ENCODE assay signal across 8 cellular contexts in genomic region chr11:10450451-10451398, GRCh38. TPM values are rescaled to one million over a fixed set of nuclear protein-coding genes. Genes with fewer than 3 reads are reported as not detected.
DNase-seq lines count a peak whose midpoint lies in the region; ATAC-seq, FAIRE-seq and TF ChIP-seq lines count a peak whose summit lies in the region.

No MANE protein-coding gene starts in this region.

- H3K4me3 ChIP-seq in pancreas = peak overlapping the region; percentile 41 to 71 (median 62)

- H3K27ac ChIP-seq in pancreas = peak overlapping the region; percentile 73 to 89 (median 86)

- peak; percentile 40 to 65 (median 53) for TF ChIP-seq CTCF in pancreas (IDR thresholded peaks at IDR 0.05)

- no peaks in the 10 kb centered on the region for H3K9me3 ChIP-seq in pancreas

- intact Hi-C loops in Right ventricle myocardium inferior (cut with DNase I) (no loop called here), cardiac septum (cut with DNase I) (no loop called here), head of caudate nucleus (cut with DNase I) (loop anchor here (10.0 kb wide), 1 partner anchor 74 kb away; no protein-coding TSS in a partner anchor), pancreas (cut with DNase I) (no loop called here)

- H3K36me3 ChIP-seq in pancreas = no peaks in the 10 kb centered on the region

- H3K27me3 ChIP-seq in pancreas = no peaks in the 10 kb centered on the region

- FAIRE-seq in pancreas (lab: Jason Lieb, UNC) = no peak

- peak; percentile 66 for ATAC-seq in Right ventricle myocardium inferior
- ATAC-seq in pancreas = peak; percentile 82 to 87 (median 84)
- no peak for ATAC-seq in HG02763 (IDR thresholded peaks at IDR 0.05; ENCODE audit: unreplicated experiment)

- no peaks in the 10 kb centered on the region for H3K4me1 ChIP-seq in pancreas

- DNase-seq in Right ventricle myocardium inferior (ENCODE audit: missing footprints) = peak; percentile 82
- DNase-seq in cardiac septum (ENCODE audit: low spot score) = no peak
- peak; percentile 81 for DNase-seq in NCI-H748 (lab: John Stamatoyannopoulos, UW; ENCODE audit: unreplicated experiment)
- peak; percentile 60 for DNase-seq in activated naive CD4-positive, alpha-beta T cell treated with anti-CD3 and anti-CD28 coated beads, Interleukin-2, amount 50 U/mL, for 16 hours
- DNase-seq in head of caudate nucleus = peak in 34 of 42 donors; percentile 23 to 73 (median 44)
- DNase-seq in pancreas = peak; percentile 64 to 88 (median 78)
- DNase-seq in NCI-H1694 treated with DMSO at 0.1 percent for 48 hours (lab: John Stamatoyannopoulos, UW) = no peak

- WGBS in pancreas, 2 donors = 2% methylated on average over 54 to 95 of the region's 95 CpGs

RNA-seq across cellular contexts. Expression of gene AMPD3, which starts 4.3 kb away (rescaled TPM):
- 3.5 TPM for total RNA-seq in Right ventricle myocardium inferior
- 3.4 TPM for total RNA-seq in cardiac septum
- 1 to 10 TPM; 2.7 to 10.0 (median 3.7) TPM for total RNA-seq in pancreas
- polyA plus RNA-seq in pancreas = 1 to 10 TPM; 3.0 to 5.6 TPM

Comparison
In these comparisons a context has a peak if more than half of its experiments do, and no peak if none do; other contexts are left out.
1. DNase-seq: peak in Right ventricle myocardium inferior (single experiment), NCI-H748 (single experiment), activated naive CD4-positive, alpha-beta T cell treated with anti-CD3 and anti-CD28 coated beads, Interleukin-2, amount 50 U/mL, for 16 hours (single experiment), head of caudate nucleus (34 of 42) and pancreas (6 of 6); none in cardiac septum (single experiment) and NCI-H1694 treated with DMSO at 0.1 percent for 48 hours (single experiment).